In the genomic region with DNA sequence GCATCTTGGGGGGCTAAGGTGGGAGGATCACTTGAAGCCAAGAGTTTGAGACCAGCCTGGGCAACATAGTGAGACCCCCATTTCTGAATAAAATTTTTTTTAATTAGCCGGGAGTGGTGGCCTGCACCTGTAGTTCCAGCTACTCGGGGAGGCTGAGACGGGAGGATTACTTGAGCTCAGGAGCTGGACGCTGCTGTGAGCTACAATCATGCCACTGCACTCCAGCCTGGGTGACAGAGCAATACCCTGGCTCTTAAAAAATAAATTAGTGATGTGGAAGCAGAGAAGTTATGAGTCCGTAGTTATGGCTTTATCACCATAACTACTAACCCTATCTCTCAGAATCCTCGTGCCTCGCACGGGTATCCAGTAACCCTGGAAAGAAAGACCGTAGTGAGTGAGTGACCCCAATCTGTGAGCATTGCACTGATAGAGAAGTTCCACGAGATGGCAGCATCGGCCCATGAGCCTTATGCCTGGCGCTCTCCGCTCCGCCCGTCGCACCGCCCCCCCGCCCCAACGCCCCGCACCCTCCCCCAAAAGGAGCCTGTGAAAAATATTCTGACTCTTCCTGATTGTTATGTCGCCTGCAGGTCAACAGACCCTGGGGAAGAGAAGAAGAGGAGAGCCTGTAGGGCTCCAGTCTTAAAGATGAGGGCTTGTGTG, we compare ENCODE assay signal across 8 cellular contexts. TPM values are rescaled to one million over a fixed set of nuclear protein-coding genes. Genes with fewer than 3 reads are reported as not detected.
DNase-seq lines count a peak whose midpoint lies in the region; ATAC-seq, FAIRE-seq and TF ChIP-seq lines count a peak whose summit lies in the region.

No MANE protein-coding gene starts in this region.

- no peaks in the 10 kb centered on the region for H4K20me1 ChIP-seq in OCI-LY7 (ENCODE audit: insufficient read depth, low read length)

- peak; percentile 93 for TF ChIP-seq CTCF in A549 (IDR thresholded peaks at IDR 0.05)
- TF ChIP-seq CTCF in GM12875 (IDR thresholded peaks at IDR 0.05; ENCODE audit: borderline replicate concordance, insufficient read depth, low read depth, low read length) = peak; percentile 85
- peak; percentile 84 for TF ChIP-seq CTCF in OCI-LY7 (conservative IDR thresholded peaks at IDR 0.05; ENCODE audit: low read length)
- peak; percentile 78 for TF ChIP-seq CTCF in foreskin keratinocyte (conservative IDR thresholded peaks at IDR 0.05)
- TF ChIP-seq CTCF in ovary (IDR thresholded peaks at IDR 0.05) = peak; percentile 48 to 85 (median 70)

- H3K27ac ChIP-seq in A549 = peak overlapping the region; percentile 39 to 77; a peak in 5 of 6 replicates
- no peak overlapping the region for H3K27ac ChIP-seq in OCI-LY7 (ENCODE audit: low read depth, low read length, poor library complexity, severe bottlenecking)
- H3K27ac ChIP-seq in foreskin keratinocyte = no peak overlapping the region
- peak overlapping the region; percentile 41 to 79 for H3K27ac ChIP-seq in ovary
- no peak overlapping the region for H3K27ac ChIP-seq in aorta (ENCODE audit: low read depth in 1 of 2, low read length in 2 of 2)

- H3K27me3 ChIP-seq in foreskin keratinocyte (peaks cover 44% of the 10 kb centered on the region), ovary (no peaks in the 10 kb centered on the region), aorta (ENCODE audit: control insufficient read depth in 1 of 2, insufficient read depth in 2 of 2, low read length in 1 of 2) (no peaks in the 10 kb centered on the region)

- H3K79me2 ChIP-seq in OCI-LY7 (ENCODE audit: insufficient read depth, low read depth, low read length) = no peaks in the 10 kb centered on the region

- no peak overlapping the region for H3K27ac Mint-ChIP-seq in activated T-helper 1 cell treated with anti-CD3 and anti-CD28 coated beads, Interleukin-12 subunit alpha, Interleukin-12 subunit beta, Interleukin-2, Interleukin-4 antibody, amounts not matched to agents 30 ng/mL and 10 ng/mL and 1 ng/mL, durations not matched to agents 14 hours and 24 hours and 36 hours

- peak; percentile 55 to 70 for DNase-seq in A549 (ENCODE audit: low read depth in 1 of 2, low spot score in 1 of 2)
- peak; percentile 70 for DNase-seq in OCI-LY7 (ENCODE audit: low spot score)
- DNase-seq in activated T-helper 1 cell treated with anti-CD3 and anti-CD28 coated beads, Interleukin-12 subunit alpha, Interleukin-12 subunit beta, Interleukin-2, Interleukin-4 antibody, amounts not matched to agents 30 ng/mL and 10 ng/mL and 1 ng/mL, durations not matched to agents 14 hours and 24 hours and 36 hours (ENCODE audit: low spot score) = peak; percentile 23
- no peak for DNase-seq in foreskin keratinocyte
- DNase-seq in ovary = peak; percentile 64 to 77 (median 77)
- peak; percentile 70 to 87 for DNase-seq in aorta

- TF ChIP-seq EP300 in A549 (IDR thresholded peaks at IDR 0.05) = no peak
- no peak for TF ChIP-seq EP300 in ovary (IDR thresholded peaks at IDR 0.05)

- TF ChIP-seq RAD21 in A549 (conservative IDR thresholded peaks at IDR 0.05 in 1 of 2, IDR thresholded peaks at IDR 0.05 in 1 of 2) = peak; percentile 87 to 98

- H3K36me3 ChIP-seq in OCI-LY7 (ENCODE audit: insufficient read depth, low read length) (no peaks in the 10 kb centered on the region), ovary (no peaks in the 10 kb centered on the region), aorta (ENCODE audit: control insufficient read depth in 1 of 2, insufficient read depth in 2 of 2, low read length in 1 of 2) (no peaks in the 10 kb centered on the region)

- no peak overlapping the region for H3K4me3 ChIP-seq in A549
- no peak overlapping the region for H3K4me3 ChIP-seq in GM12875 (ENCODE audit: low read depth, low read length)
- H3K4me3 ChIP-seq in OCI-LY7 (ENCODE audit: low read depth, low read length, poor library complexity, severe bottlenecking) = peak overlapping the region; percentile 31
- H3K4me3 ChIP-seq in ovary = no peak overlapping the region
- H3K4me3 ChIP-seq in aorta (ENCODE audit: low read length in 2 of 2) = no peak overlapping the region

- H3K9me3 ChIP-seq in A549 (no peaks in the 10 kb centered on the region), OCI-LY7 (ENCODE audit: low read length) (no peaks in the 10 kb centered on the region), ovary (no peaks in the 10 kb centered on the region), aorta (ENCODE audit: control insufficient read depth, low read length) (no peaks in the 10 kb centered on the region)

- H3K4me1 ChIP-seq in A549 = 0 out of 3 replicates have a peak, but pooled peaks cover 3% of the 10 kb centered on the region
- peaks cover 19% of the 10 kb centered on the region for H3K4me1 ChIP-seq in OCI-LY7 (ENCODE audit: insufficient read depth, low read length, poor library complexity, severe bottlenecking)
- H3K4me1 ChIP-seq in foreskin keratinocyte = no peaks in the 10 kb centered on the region
- H3K4me1 ChIP-seq in ovary (ENCODE audit: insufficient read depth) = peaks cover 15% of the 10 kb centered on the region
- H3K4me1 ChIP-seq in aorta (ENCODE audit: control insufficient read depth in 1 of 2, insufficient read depth in 2 of 2, low read length in 2 of 2) = no peaks in the 10 kb centered on the region

- no peaks in the 10 kb centered on the region for H3K9me3 Mint-ChIP-seq in activated T-helper 1 cell treated with anti-CD3 and anti-CD28 coated beads, Interleukin-12 subunit alpha, Interleukin-12 subunit beta, Interleukin-2, Interleukin-4 antibody, amounts not matched to agents 30 ng/mL and 10 ng/mL and 1 ng/mL, durations not matched to agents 14 hours and 24 hours and 36 hours

- WGBS in A549 (ENCODE audit: missing lambda C conversion rate) = 7% methylated on average over 10 of the region's 21 CpGs
- 3 to 4% (median 3%) methylated on average over 19 to 21 of the region's 21 CpGs for WGBS in ovary, 3 donors
- WGBS in aorta, 2 donors = 6 to 7% methylated on average over 21 of the region's 21 CpGs

- peak overlapping the region; percentile 73 for H3K4me2 ChIP-seq in A549
- peak overlapping the region; percentile 73 for H3K4me2 ChIP-seq in OCI-LY7 (ENCODE audit: low read length)

- no peak for FAIRE-seq in A549 (lab: Jason Lieb, UNC)

- intact Hi-C loops in OCI-LY7 (cut with micrococcal nuclease; ENCODE audit: unreplicated experiment) = loop anchor here (1.0 to 5.0 kb wide), 6 partner anchors 168 to 498 kb away; no protein-coding TSS in a partner anchor
- intact Hi-C loops in activated T-helper 1 cell treated with anti-CD3 and anti-CD28 coated beads, Interleukin-12 subunit alpha, Interleukin-12 subunit beta, Interleukin-2, Interleukin-4 antibody, amounts not matched to agents 30 ng/mL and 10 ng/mL and 1 ng/mL, durations not matched to agents 14 hours and 24 hours and 36 hours (cut with micrococcal nuclease) = loop anchor here (1.0 kb wide), 8 partner anchors 63 to 734 kb away; no protein-coding TSS in a partner anchor
- intact Hi-C loops in ovary (cut with DNase I) = loop anchor here (5.0 to 10.0 kb wide), 8 partner anchors 291 to 1021 kb away; no protein-coding TSS in a partner anchor
- intact Hi-C loops in aorta (cut with DNase I) = loop anchor here (2.0 to 10.0 kb wide), 6 partner anchors 61 to 1021 kb away; no protein-coding TSS in a partner anchor

- peaks cover 7% of the 10 kb centered on the region for H3K27me3 Mint-ChIP-seq in activated T-helper 1 cell treated with anti-CD3 and anti-CD28 coated beads, Interleukin-12 subunit alpha, Interleukin-12 subunit beta, Interleukin-2, Interleukin-4 antibody, amounts not matched to agents 30 ng/mL and 10 ng/mL and 1 ng/mL, durations not matched to agents 14 hours and 24 hours and 36 hours (ENCODE audit: insufficient read depth)

- H3K4me1 Mint-ChIP-seq in activated T-helper 1 cell treated with anti-CD3 and anti-CD28 coated beads, Interleukin-12 subunit alpha, Interleukin-12 subunit beta, Interleukin-2, Interleukin-4 antibody, amounts not matched to agents 30 ng/mL and 10 ng/mL and 1 ng/mL, durations not matched to agents 14 hours and 24 hours and 36 hours (ENCODE audit: low read depth) = peaks cover 23% of the 10 kb centered on the region

- no peak overlapping the region for H3K4me3 Mint-ChIP-seq in activated T-helper 1 cell treated with anti-CD3 and anti-CD28 coated beads, Interleukin-12 subunit alpha, Interleukin-12 subunit beta, Interleukin-2, Interleukin-4 antibody, amounts not matched to agents 30 ng/mL and 10 ng/mL and 1 ng/mL, durations not matched to agents 14 hours and 24 hours and 36 hours

- peak overlapping the region; percentile 88; the same call in 1 of the 2 replicates for H2AFZ ChIP-seq in OCI-LY7 (ENCODE audit: low read length)

- ATAC-seq in A549 (peak; percentile 52 to 77; a peak in 3 of 6 replicates), foreskin keratinocyte (peak; percentile 34), aorta (ENCODE audit: low FRiP score) (peak; percentile 75), GM18498 (IDR thresholded peaks at IDR 0.05; ENCODE audit: unreplicated experiment) (no peak)

- POLR2A ChIA-PET in A549 (lab: Yijun Ruan, JAX) = no interaction called here
- POLR2A ChIA-PET in OCI-LY7 (lab: Charles Lee) = no interaction called here

- no peak for TF ChIP-seq POLR2A in A549 (IDR thresholded peaks at IDR 0.05; ENCODE audit: low read length)
- TF ChIP-seq POLR2A in ovary (IDR thresholded peaks at IDR 0.05) = no peak

- CTCF ChIA-PET in A549 (lab: Yijun Ruan, JAX) = interaction anchor here (0.6 to 44.0 kb wide), 63 partner anchors 9 to 1041 kb away, joined by 3 to 977 read pairs (median 4); a partner anchor contains a TSS
- CTCF ChIA-PET in OCI-LY7 (lab: Charles Lee; ENCODE audit: unreplicated experiment) = no interaction called here

- H3K9me2 ChIP-seq in OCI-LY7 (ENCODE audit: insufficient read depth, low read length) = no peaks in the 10 kb centered on the region

- no TSS peak for BruUV-seq in OCI-LY7 (replicated peaks; lab: Mats Ljungman, UMichigan)

- no peaks in the 10 kb centered on the region for H3K36me3 Mint-ChIP-seq in activated T-helper 1 cell treated with anti-CD3 and anti-CD28 coated beads, Interleukin-12 subunit alpha, Interleukin-12 subunit beta, Interleukin-2, Interleukin-4 antibody, amounts not matched to agents 30 ng/mL and 10 ng/mL and 1 ng/mL, durations not matched to agents 14 hours and 24 hours and 36 hours (ENCODE audit: low read depth)

TF ChIP-seq in A549, 52 proteins besides CTCF, POLR2A, EP300 and RAD21 (continues in another document):
- peak; percentile 86 for TF ChIP-seq SMC3 (IDR thresholded peaks at IDR 0.05)

RNA-seq across cellular contexts. Expression of a gene that starts 4.9 kb away (rescaled TPM):
- polyA plus RNA-seq in A549 (2011; rRNA removed) (7.2 and 12.6 TPM in 2 replicates), A549 (2017; fragmentation: RNase III; extraction: RNeasy Plus Mini Kit Qiagen cat#74134 plus additional on column Dnase treatment) (9.9 to 11.4 TPM (median 10.2 TPM) in 3 replicates), foreskin keratinocyte (0.45 and 0.96 TPM in 2 replicates), ovary (10 to 100 TPM; 13.1 to 16.6 TPM), aorta (1 to 10 TPM; 2.4 to 3.6 TPM)
- 9.7 and 14.7 TPM in 2 replicates for polyA plus RNA-seq in A549 (2012; cell fraction: cytosol; rRNA removed)
- polyA plus RNA-seq in A549 (2012; cell fraction: nucleus; rRNA removed) = 14.0 and 15.5 TPM in 2 replicates
- 16.2 and 18.7 TPM in 2 replicates for polyA minus RNA-seq in A549 (2011; rRNA and poly(A)+ RNA removed)
- 1.4 and 1.7 TPM in 2 replicates for total RNA-seq in OCI-LY7 (2014; rRNA removed; shearing (Covaris generic))
- total RNA-seq in OCI-LY7 (2022) (7.3 and 8.2 TPM in 2 replicates), foreskin keratinocyte (0.71 and 0.74 TPM in 2 replicates), ovary (10 to 100 TPM; 10.1 to 18.3 (median 15.5) TPM), aorta (1 to 10 TPM; 5.3 to 8.8 TPM)
- 6.6 and 6.8 TPM in 2 replicates for total RNA-seq in activated T-helper 1 cell treated with anti-CD3 and anti-CD28 coated beads, Interleukin-12 subunit alpha, Interleukin-12 subunit beta, Interleukin-2, Interleukin-4 antibody, amounts not matched to agents 30 ng/mL and 10 ng/mL and 1 ng/mL, durations not matched to agents 14 hours and 24 hours and 36 hours

Comparison
In these comparisons a context has a peak if more than half of its experiments do, and no peak if none do; other contexts are left out.
1. DNase-seq: peak in A549 (2 of 2), OCI-LY7 (single experiment), activated T-helper 1 cell treated with anti-CD3 and anti-CD28 coated beads, Interleukin-12 subunit alpha, Interleukin-12 subunit beta, Interleukin-2, Interleukin-4 antibody, amounts not matched to agents 30 ng/mL and 10 ng/mL and 1 ng/mL, durations not matched to agents 14 hours and 24 hours and 36 hours (single experiment), ovary (5 of 5) and aorta (2 of 2); none in foreskin keratinocyte (0 of 2).
2. H3K27ac ChIP-seq: peak in A549 (2 of 2) and ovary (2 of 2); none in OCI-LY7 (single experiment), foreskin keratinocyte (single experiment) and aorta (0 of 2).
3. Peak in every context shown above with its lines, with median percentiles within 50 percentile points of each other: CTCF ChIP-seq.